ENCODE assay signal across 9 cellular contexts in genomic region chr11:60389279-60389910, GRCh38.
DNase-seq lines count a peak whose midpoint lies in the region; ATAC-seq lines count a peak whose summit lies in the region.
"Had no signal": no experiment of that assay in that cellular context is flagged by ENCODE, and none has a peak within 500 bp of the region (broad histone marks: within the 10 kb centered on the region; RNA-seq: fewer than 3 reads in every experiment).

No MANE protein-coding gene starts in this region.

- peak; percentile 55 for DNase-seq in germinal center (ENCODE audit: low spot score)
- no peak for DNase-seq in NCI-H1436 treated with DMSO at 0.1 percent for 48 hours (lab: John Stamatoyannopoulos, UW)
- DNase-seq in NCI-H1048 (lab: John Stamatoyannopoulos, UW): no peak
- no peak for DNase-seq in posterior cingulate gyrus
- no peak for DNase-seq in T-helper 9 cell
- DNase-seq: DND-41 had no signal

- intact Hi-C loops in posterior cingulate gyrus (cut with DNase I): no loop called here

- peak; percentile 95 for ATAC-seq in GM18499 (IDR thresholded peaks at IDR 0.05; ENCODE audit: insufficient read depth, unreplicated experiment)
- ATAC-seq in GM21526 (IDR thresholded peaks at IDR 0.05; ENCODE audit: low FRiP score, unreplicated experiment): peak; percentile 86
- peak; percentile 85 for ATAC-seq in HG03457 (IDR thresholded peaks at IDR 0.05; ENCODE audit: unreplicated experiment)
